8 cellular contexts compared by ENCODE assay signal in the genomic region with DNA sequence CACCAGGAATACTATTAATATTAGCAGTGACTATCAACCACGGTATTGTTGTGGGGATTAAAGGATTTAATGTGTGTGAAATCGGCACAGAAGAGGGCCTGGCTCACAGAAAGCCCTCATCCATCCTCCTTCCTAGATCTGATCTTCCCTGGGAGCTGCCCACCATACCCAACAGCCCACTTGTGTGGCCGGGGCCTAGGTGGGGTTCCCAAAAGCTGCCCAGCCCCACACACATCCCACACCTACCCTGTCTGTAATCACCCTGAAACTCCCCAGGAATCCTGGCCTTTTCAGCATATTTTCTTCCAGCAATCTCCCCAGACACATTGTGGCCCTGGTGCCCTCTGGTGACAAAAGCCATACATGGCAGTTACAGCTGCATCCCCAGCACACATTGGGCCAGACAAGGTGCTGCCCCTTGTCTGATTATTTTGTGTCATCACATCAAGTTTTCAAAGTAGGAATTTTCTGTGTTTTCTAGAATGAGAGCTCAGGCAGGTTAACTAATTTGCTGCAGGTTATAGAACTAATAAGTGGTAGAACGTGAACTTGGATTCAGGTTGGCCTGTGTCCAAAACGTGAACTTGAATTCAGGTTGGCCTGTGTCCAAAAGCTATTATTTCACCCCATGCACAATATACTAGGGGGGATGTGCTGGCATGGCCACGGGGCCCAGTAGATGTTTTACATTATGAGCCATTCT. TPM values are rescaled to one million over a fixed set of nuclear protein-coding genes. Genes with fewer than 3 reads are reported as not detected.
DNase-seq lines count a peak whose midpoint lies in the region; ATAC-seq and TF ChIP-seq lines count a peak whose summit lies in the region.

No MANE protein-coding gene starts in this region.

- no peak overlapping the region for H2AFZ ChIP-seq in Loucy (ENCODE audit: low read length)

- no peak overlapping the region for H3K4me3 ChIP-seq in DOHH2 (ENCODE audit: low read length)
- H3K4me3 ChIP-seq in Loucy (ENCODE audit: low read length, poor library complexity, severe bottlenecking): no peak overlapping the region
- no peak overlapping the region for H3K4me3 ChIP-seq in SK-N-MC
- no peak overlapping the region for H3K4me3 ChIP-seq in uterus

- CTCF ChIA-PET in activated naive CD4-positive, alpha-beta T cell treated with anti-CD3 and anti-CD28 coated beads for 36 hours (lab: Charles Lee): interaction anchor here (0.7 to 4.4 kb wide), 20 partner anchors 9 to 994 kb away, joined by 3 to 82 read pairs (median 4); no protein-coding TSS in a partner anchor

- H3K27ac ChIP-seq in DOHH2 (ENCODE audit: low read depth, low read length) (no peak overlapping the region), SK-N-MC (peak overlapping the region; percentile 44), uterus (peak overlapping the region; percentile 65 to 94)

- H3K9me3 ChIP-seq in DOHH2 (ENCODE audit: control insufficient read depth, insufficient read depth, low read length) (no peaks in the 10 kb centered on the region), Loucy (ENCODE audit: insufficient read depth, low read depth, low read length) (no peaks in the 10 kb centered on the region), SK-N-MC (ENCODE audit: low read depth, low read length) (no peaks in the 10 kb centered on the region), uterus (no peaks in the 10 kb centered on the region)

- peaks cover 8% of the 10 kb centered on the region for H3K4me1 Mint-ChIP-seq in activated naive CD4-positive, alpha-beta T cell treated with anti-CD3 and anti-CD28 coated beads for 36 hours (ENCODE audit: low read depth)

- no peaks in the 10 kb centered on the region for H3K79me2 ChIP-seq in DOHH2 (ENCODE audit: control insufficient read depth, low read length)
- H3K79me2 ChIP-seq in Loucy (ENCODE audit: insufficient read depth, low read length): no peaks in the 10 kb centered on the region

- H4K20me1 ChIP-seq in DOHH2 (ENCODE audit: control insufficient read depth, insufficient read depth, low read depth, low read length): no peaks in the 10 kb centered on the region
- no peaks in the 10 kb centered on the region for H4K20me1 ChIP-seq in Loucy (ENCODE audit: insufficient read depth, low read length, poor library complexity, severe bottlenecking)

- H3K27me3 ChIP-seq in DOHH2 (ENCODE audit: control insufficient read depth, low read length) (peaks cover 16% of the 10 kb centered on the region), Loucy (ENCODE audit: insufficient read depth, low read length, poor library complexity, severe bottlenecking) (no peaks in the 10 kb centered on the region), uterus (no peaks in the 10 kb centered on the region)

- H3K4me2 ChIP-seq in DOHH2 (ENCODE audit: low read length) (no peak overlapping the region), Loucy (ENCODE audit: low read depth, low read length, poor library complexity, severe bottlenecking) (no peak overlapping the region)

- peaks cover 12% of the 10 kb centered on the region for H3K4me1 ChIP-seq in DOHH2 (ENCODE audit: control insufficient read depth, low read length)
- H3K4me1 ChIP-seq in Loucy (ENCODE audit: insufficient read depth, low read length, poor library complexity, severe bottlenecking): no peaks in the 10 kb centered on the region
- peaks cover 0 to 7% of the 10 kb centered on the region in 2 donors for H3K4me1 ChIP-seq in uterus

- H3K9me2 ChIP-seq in DOHH2 (replicated peaks; ENCODE audit: control insufficient read depth, low read length) (no peaks in the 10 kb centered on the region), Loucy (replicated peaks; ENCODE audit: low read depth, low read length) (no peaks in the 10 kb centered on the region)

- H3K9ac ChIP-seq in Loucy (ENCODE audit: low read depth, low read length, poor library complexity, severe bottlenecking) (no peak overlapping the region), SK-N-MC (ENCODE audit: insufficient read length) (peak overlapping the region; percentile 21)

- DNase-seq in SK-N-MC (ENCODE audit: low read depth, low spot score) (peak; percentile 42), germinal center (ENCODE audit: low spot score) (peak; percentile 63), pons (ENCODE audit: low spot score) (peak; percentile 91), uterus (peak; percentile 50 to 61)
- DNase-seq in activated naive CD4-positive, alpha-beta T cell treated with anti-CD3 and anti-CD28 coated beads for 36 hours: peak; percentile 88

- no peaks in the 10 kb centered on the region for H3K36me3 Mint-ChIP-seq in activated naive CD4-positive, alpha-beta T cell treated with anti-CD3 and anti-CD28 coated beads for 36 hours (ENCODE audit: low read depth)

- TF ChIP-seq CTCF in DOHH2 (IDR thresholded peaks at IDR 0.05; ENCODE audit: low read depth, low read length, poor library complexity, severe bottlenecking) (peak; percentile 86), Loucy (conservative IDR thresholded peaks at IDR 0.05; ENCODE audit: low read length) (peak; percentile 88), uterus (IDR thresholded peaks at IDR 0.05) (peak; percentile 38 to 72 (median 54))

- no peak for ATAC-seq in HG03342 (IDR thresholded peaks at IDR 0.05; ENCODE audit: unreplicated experiment)

- H3K27me3 Mint-ChIP-seq in activated naive CD4-positive, alpha-beta T cell treated with anti-CD3 and anti-CD28 coated beads for 36 hours (ENCODE audit: low read depth): no peaks in the 10 kb centered on the region

- H3K36me3 ChIP-seq in DOHH2 (ENCODE audit: control insufficient read depth, low read length) (no peaks in the 10 kb centered on the region), Loucy (ENCODE audit: insufficient read depth, low read length) (no peaks in the 10 kb centered on the region), SK-N-MC (ENCODE audit: insufficient read depth, low read length) (no peaks in the 10 kb centered on the region), uterus (no peaks in the 10 kb centered on the region)

- H3K4me3 Mint-ChIP-seq in activated naive CD4-positive, alpha-beta T cell treated with anti-CD3 and anti-CD28 coated beads for 36 hours: no peak overlapping the region

- intact Hi-C loops in activated naive CD4-positive, alpha-beta T cell treated with anti-CD3 and anti-CD28 coated beads for 36 hours (cut with micrococcal nuclease): loop anchor here (1.0 to 2.0 kb wide), 3 partner anchors 31 to 508 kb away; no protein-coding TSS in a partner anchor
- intact Hi-C loops in uterus (cut with DNase I; ENCODE audit: low total_unique reads): no loop called here

- no peak for TF ChIP-seq POLR2A in uterus (IDR thresholded peaks at IDR 0.05)

- H3K9me3 Mint-ChIP-seq in activated naive CD4-positive, alpha-beta T cell treated with anti-CD3 and anti-CD28 coated beads for 36 hours: no peaks in the 10 kb centered on the region

- H3K27ac Mint-ChIP-seq in activated naive CD4-positive, alpha-beta T cell treated with anti-CD3 and anti-CD28 coated beads for 36 hours: no peak overlapping the region

- H3F3A ChIP-seq in DOHH2 (ENCODE audit: control insufficient read depth, insufficient read depth) (no peaks in the 10 kb centered on the region; the same call in 1 of the 2 replicates), Loucy (ENCODE audit: low read depth) (no peaks in the 10 kb centered on the region)

RNA-seq across cellular contexts. Expression of a gene that starts 5.3 kb away (rescaled TPM):
- total RNA-seq in activated naive CD4-positive, alpha-beta T cell treated with anti-CD3 and anti-CD28 coated beads for 36 hours: 10 to 100 TPM; 10.2 to 11.1 TPM
- 10 to 100 TPM in 2 of 4 donors, 1 to 10 TPM in 2; 4.6 to 30.9 (median 17.4) TPM for total RNA-seq in uterus

RNA-seq across cellular contexts. Expression of a gene that starts 45.2 kb away (rescaled TPM):
- 1 to 10 TPM in 1 of 2 experiments, under 1 TPM in 1; 0.91 to 1.6 TPM for total RNA-seq in activated naive CD4-positive, alpha-beta T cell treated with anti-CD3 and anti-CD28 coated beads for 36 hours
- 10 to 100 TPM in 1 of 4 donors, 1 to 10 TPM in 2, not detected in 1; 3.1 to 10.6 (median 7.0) TPM for total RNA-seq in uterus

RNA-seq across cellular contexts. Expression of a gene that starts 57.5 kb away (rescaled TPM):
- 10 to 100 TPM; 18.7 to 19.2 TPM for total RNA-seq in activated naive CD4-positive, alpha-beta T cell treated with anti-CD3 and anti-CD28 coated beads for 36 hours
- 10 to 100 TPM in 2 of 4 donors, 1 to 10 TPM in 2; 2.3 to 45.8 (median 18.5) TPM for total RNA-seq in uterus
